8 cellular contexts compared by ENCODE assay signal in genomic region chr3:172490198-172490669, GRCh38. TPM values are rescaled to one million over a fixed set of nuclear protein-coding genes. Genes with fewer than 3 reads are reported as not detected.
DNase-seq lines count a peak whose midpoint lies in the region; FAIRE-seq and TF ChIP-seq lines count a peak whose summit lies in the region.
"Not testable (repeated sequence)": the region's sequence is repeated elsewhere in the genome, so short reads cannot be mapped to it uniquely, and the experiment has no call there.

No MANE protein-coding gene starts in this region.

- not testable (repeated sequence) for H3K4me3 Mint-ChIP-seq in activated CD4-positive, alpha-beta memory T cell treated with anti-CD3 and anti-CD28 coated beads, Interleukin-2, amount 10 ng/mL, durations not matched to agents 7 days and 5 days

- peak; percentile 95 for FAIRE-seq in GM19239 (lab: Jason Lieb, UNC)

- peak; percentile 71 for DNase-seq in AG10803 (ENCODE audit: low read depth)
- DNase-seq in GM19239 (ENCODE audit: insufficient read length, low spot score) = not testable (repeated sequence)
- DNase-seq in HT-29 (ENCODE audit: low spot score) = peak; percentile 92
- DNase-seq in NOMO-1 treated with DMSO at 0.1 percent for 48 hours (lab: John Stamatoyannopoulos, UW; ENCODE audit: unreplicated experiment) = peak; percentile 86
- peak; percentile 83 for DNase-seq in activated CD4-positive, alpha-beta memory T cell treated with anti-CD3 and anti-CD28 coated beads, Interleukin-2, amount 10 ng/mL, durations not matched to agents 7 days and 5 days
- peak; percentile 57 for DNase-seq in dedifferentiated amniotic fluid mesenchymal stem cell (ENCODE audit: extremely low spot score)
- DNase-seq in kidney tubule cell (ENCODE audit: low spot score) = peak; percentile 71
- DNase-seq in stimulated activated CD4-positive, alpha-beta T cell treated with anti-CD3 and anti-CD28 coated beads, Interleukin-2, amount 100 ng/mL, for 24 hours = peak; percentile 88

- peak; percentile 86 for TF ChIP-seq CTCF in AG10803 (conservative IDR thresholded peaks at IDR 0.05; ENCODE audit: low read length)

- CTCF ChIA-PET in activated CD4-positive, alpha-beta memory T cell treated with anti-CD3 and anti-CD28 coated beads, Interleukin-2, amount 10 ng/mL, durations not matched to agents 7 days and 5 days (lab: Charles Lee) = interaction anchor here (0.8 to 2.1 kb wide), 10 partner anchors 29 to 178 kb away, joined by 3 to 25 read pairs (median 4); no protein-coding TSS in a partner anchor

- peaks cover 10% of the 10 kb centered on the region for H3K9me3 Mint-ChIP-seq in activated CD4-positive, alpha-beta memory T cell treated with anti-CD3 and anti-CD28 coated beads, Interleukin-2, amount 10 ng/mL, durations not matched to agents 7 days and 5 days

- not testable (repeated sequence) for H3K4me3 ChIP-seq in AG10803 (ENCODE audit: low read length)

- H3K27ac Mint-ChIP-seq in activated CD4-positive, alpha-beta memory T cell treated with anti-CD3 and anti-CD28 coated beads, Interleukin-2, amount 10 ng/mL, durations not matched to agents 7 days and 5 days = peak overlapping the region; percentile 16

- POLR2A ChIA-PET in activated CD4-positive, alpha-beta memory T cell treated with anti-CD3 and anti-CD28 coated beads, Interleukin-2, amount 10 ng/mL, durations not matched to agents 7 days and 5 days (lab: Charles Lee) = interaction anchor here (1.1 kb wide), 1 partner anchor 33 kb away, joined by 3 read pairs; the partner anchor contains the start of gene TNFSF10

- H3K27me3 Mint-ChIP-seq in activated CD4-positive, alpha-beta memory T cell treated with anti-CD3 and anti-CD28 coated beads, Interleukin-2, amount 10 ng/mL, durations not matched to agents 7 days and 5 days = peaks cover 13% of the 10 kb centered on the region

- H3K36me3 Mint-ChIP-seq in activated CD4-positive, alpha-beta memory T cell treated with anti-CD3 and anti-CD28 coated beads, Interleukin-2, amount 10 ng/mL, durations not matched to agents 7 days and 5 days (ENCODE audit: low read depth) = peaks cover 24% of the 10 kb centered on the region

- H3K4me1 Mint-ChIP-seq in activated CD4-positive, alpha-beta memory T cell treated with anti-CD3 and anti-CD28 coated beads, Interleukin-2, amount 10 ng/mL, durations not matched to agents 7 days and 5 days = peaks cover 11% of the 10 kb centered on the region

RNA-seq across cellular contexts. Expression of gene TNFSF10, which starts 33.0 kb away (rescaled TPM):
- 14.8 and 14.9 TPM in 2 replicates for total RNA-seq in HT-29 (2014; rRNA removed; shearing (Covaris generic))
- 100 to 1,000 TPM; 118 to 119 TPM for total RNA-seq in activated CD4-positive, alpha-beta memory T cell treated with anti-CD3 and anti-CD28 coated beads, Interleukin-2, amount 10 ng/mL, durations not matched to agents 7 days and 5 days

RNA-seq across cellular contexts. Expression of gene GHSR, which starts 42.0 kb away (rescaled TPM):
- not detected in 2 replicates for total RNA-seq in HT-29 (2014; rRNA removed; shearing (Covaris generic))
- total RNA-seq in activated CD4-positive, alpha-beta memory T cell treated with anti-CD3 and anti-CD28 coated beads, Interleukin-2, amount 10 ng/mL, durations not matched to agents 7 days and 5 days = not detected
